In genomic region chr1:52836035-52836434, GRCh38 we compare ENCODE assay signal across 23 cellular contexts. TPM values are rescaled to one million over a fixed set of nuclear protein-coding genes. Genes with fewer than 3 reads are reported as not detected.
DNase-seq lines count a peak whose midpoint lies in the region; FAIRE-seq and TF ChIP-seq lines count a peak whose summit lies in the region.
"Had no signal": no experiment of that assay in that cellular context is flagged by ENCODE, and none has a peak within 500 bp of the region (broad histone marks: within the 10 kb centered on the region; RNA-seq: fewer than 3 reads in every experiment).

No MANE protein-coding gene starts in this region.

- H4K20me1 ChIP-seq in H1 (replicated peaks in 1 of 2; ENCODE audit: control insufficient read depth in 1 of 2, insufficient read depth in 2 of 2, low read length in 2 of 2), result no peaks in the 10 kb centered on the region
- H4K20me1 ChIP-seq in PC-9 (ENCODE audit: insufficient read depth), result no peaks in the 10 kb centered on the region; the same call in 1 of the 2 replicates
- H4K20me1 ChIP-seq: BLaER1 treated with 17β-estradiol and CSF1 and Interleukin-3, amounts not matched to agents 10 nM and 100 nM had no signal

- no peaks in the 10 kb centered on the region for H3K36me3 ChIP-seq in H7 (replicated peaks; ENCODE audit: control insufficient read depth, insufficient read depth, low read length)
- H3K36me3 ChIP-seq in HUES64 (ENCODE audit: insufficient read depth, low read length), result no peaks in the 10 kb centered on the region
- H3K36me3 ChIP-seq in H1 (ENCODE audit: control insufficient read depth in 2 of 4, insufficient read depth in 4 of 4, low read length in 3 of 4), result no peaks in the 10 kb centered on the region
- no peaks in the 10 kb centered on the region for H3K36me3 ChIP-seq in PC-9 (ENCODE audit: low read depth)
- H3K36me3 ChIP-seq: BLaER1 treated with 17β-estradiol and CSF1 and Interleukin-3, amounts not matched to agents 10 nM and 100 nM had no signal

- WGBS in HUES64, result 27% methylated on average over 3 of the region's 3 CpGs
- 41% methylated on average over 3 of the region's 3 CpGs; no CpG with 5 or more reads in 1 of the 2 experiments for WGBS in H1 (ENCODE audit: extremely low coverage in 1 of 2, insufficient coverage in 1 of 2, insufficient read length in 1 of 2, insufficient replicate concordance in 2 of 2, low coverage in 1 of 2, low lambda C conversion rate in 2 of 2, missing lambda C conversion rate in 1 of 2), 2 experiments

- POLR2A ChIA-PET in H1 (lab: Charles Lee; ENCODE audit: partially characterized antibody), result interaction anchor here (1.4 kb wide), 1 partner anchor 42 kb away, joined by 3 read pairs; no protein-coding TSS in a partner anchor
- POLR2A ChIA-PET in PC-9 (lab: Charles Lee; ENCODE audit: unreplicated experiment), result no interaction called here

- H2AFZ ChIP-seq in H1 (ENCODE audit: low read length), result no peak overlapping the region
- H2AFZ ChIP-seq in PC-9, result no peak overlapping the region
- H2AFZ ChIP-seq: GM23248 had no signal

- H3K4ac ChIP-seq in H1 (replicated peaks; ENCODE audit: insufficient read length, low read depth, low read length), result no peak overlapping the region

- no peaks in the 10 kb centered on the region for H3K23me2 ChIP-seq in H1 (ENCODE audit: low read depth, low read length)

- H3K56ac ChIP-seq in H1 (replicated peaks; ENCODE audit: insufficient read length, low read depth, low read length), result no peak overlapping the region

- TF ChIP-seq RAD21 in H1 (IDR thresholded peaks at IDR 0.05 in 1 of 2, conservative IDR thresholded peaks at IDR 0.05 in 1 of 2; ENCODE audit: low read depth in 2 of 2, low read length in 2 of 2), result no peak

- no peaks in the 10 kb centered on the region for H3K79me1 ChIP-seq in H1 (ENCODE audit: low read depth, low read length)

- intact Hi-C loops in PC-9 (cut with micrococcal nuclease; ENCODE audit: unreplicated experiment), result no loop called here
- intact Hi-C loops in Calu3 (cut with micrococcal nuclease; ENCODE audit: unreplicated experiment), result no loop called here

- no peak overlapping the region for H3K14ac ChIP-seq in H1 (ENCODE audit: insufficient read length)

- H3K36me3 Mint-ChIP-seq in Calu3 (ENCODE audit: insufficient read depth, unreplicated experiment), result no peaks in the 10 kb centered on the region
- H3K36me3 Mint-ChIP-seq: CD8-positive, alpha-beta T cell; IgD-negative memory B cell had no signal

- TF ChIP-seq CTCF in H1 (IDR thresholded peaks at IDR 0.05; ENCODE audit: control extremely low read depth in 1 of 3, insufficient read depth in 1 of 3, low read depth in 1 of 3, low read length in 3 of 3) (no peak), PC-9 (conservative IDR thresholded peaks at IDR 0.05) (no peak), Calu3 (IDR thresholded peaks at IDR 0.05; ENCODE audit: unreplicated experiment) (no peak)

- H3K4me2 ChIP-seq in H1 (ENCODE audit: insufficient read depth in 1 of 2, low read depth in 2 of 2, low read length in 2 of 2) (peak overlapping the region in 1 of 2 experiments; percentile 5; a peak in 1 of 4 replicates), PC-9 (no peak overlapping the region)
- H3K4me2 ChIP-seq: BLaER1 treated with 17β-estradiol and CSF1 and Interleukin-3, amounts not matched to agents 10 nM and 100 nM had no signal

- H3K4me3 Mint-ChIP-seq in Calu3 (ENCODE audit: low read depth, unreplicated experiment), result no peak overlapping the region
- H3K4me3 Mint-ChIP-seq: B cell; CD8-positive, alpha-beta T cell; H9; IgD-negative memory B cell had no signal

- H3K4me3 ChIP-seq in H7 (ENCODE audit: insufficient read depth, low read depth, low read length), result no peak overlapping the region
- peak overlapping the region; percentile 10; the same call in 1 of the 2 replicates for H3K4me3 ChIP-seq in HUES64 (ENCODE audit: low read length)
- H3K4me3 ChIP-seq in H1 (ENCODE audit: extremely low read depth in 1 of 4, insufficient read depth in 2 of 4, low read depth in 3 of 4, low read length in 4 of 4), result no peak overlapping the region
- H3K4me3 ChIP-seq in PC-9, result no peak overlapping the region
- H3K4me3 ChIP-seq: BLaER1 treated with 17β-estradiol and CSF1 and Interleukin-3, amounts not matched to agents 10 nM and 100 nM; GM23248 had no signal

- no peaks in the 10 kb centered on the region for H3K9me3 Mint-ChIP-seq in Calu3 (ENCODE audit: low read depth, unreplicated experiment)
- H3K9me3 Mint-ChIP-seq: CD8-positive, alpha-beta T cell; H9; IgD-negative memory B cell had no signal

- CTCF ChIA-PET in H1 (lab: Charles Lee; ENCODE audit: partially characterized antibody) (interaction anchor here (0.6 to 1.5 kb wide), 3 partner anchors 10 to 89 kb away, joined by 3 to 7 read pairs (median 3); no protein-coding TSS in a partner anchor), PC-9 (lab: Charles Lee) (no interaction called here), Calu3 (lab: Charles Lee) (no interaction called here)

- H3K9ac ChIP-seq in HUES64 (ENCODE audit: low read depth, low read length), result 0 out of 2 replicates have a peak overlapping the region, but pooled peaks have one; percentile 13
- no peak overlapping the region for H3K9ac ChIP-seq in H1 (replicated peaks in 1 of 4; ENCODE audit: extremely low read depth in 1 of 4, low read depth in 3 of 4, low read length in 3 of 4)
- H3K9ac ChIP-seq: BLaER1 treated with 17β-estradiol and CSF1 and Interleukin-3, amounts not matched to agents 10 nM and 100 nM; GM23248 had no signal

- no peak overlapping the region for H3K18ac ChIP-seq in H1 (ENCODE audit: extremely low read depth, low read length)

- no peaks in the 10 kb centered on the region for H3K79me2 ChIP-seq in H1 (ENCODE audit: control insufficient read depth in 1 of 2, insufficient read depth in 2 of 2, low read length in 2 of 2)
- no peaks in the 10 kb centered on the region for H3K79me2 ChIP-seq in PC-9 (ENCODE audit: low read depth)

- peak overlapping the region; percentile 28 for H4K5ac ChIP-seq in H1 (ENCODE audit: insufficient read length, low read depth, low read length)

- 0 out of 2 replicates have a peak overlapping the region, but pooled peaks have one; percentile 60 for H2BK5ac ChIP-seq in H1 (ENCODE audit: low read depth, low read length)

- peaks cover 16% of the 10 kb centered on the region for H3F3A ChIP-seq in PC-9 (ENCODE audit: insufficient read depth, low read depth)

- no peak overlapping the region; the same call in 1 of the 2 replicates for H4K8ac ChIP-seq in H1 (ENCODE audit: extremely low read depth, insufficient read depth, low read length)

- H3K9me3 ChIP-seq in HUES64 (ENCODE audit: insufficient read depth, low read depth, low read length) (no peaks in the 10 kb centered on the region), H1 (ENCODE audit: insufficient read depth in 2 of 2, low read depth in 1 of 2, low read length in 1 of 2) (no peaks in the 10 kb centered on the region), PC-9 (ENCODE audit: insufficient read depth, low read depth) (no peaks in the 10 kb centered on the region)
- H3K9me3 ChIP-seq: BLaER1 treated with 17β-estradiol and CSF1 and Interleukin-3, amounts not matched to agents 10 nM and 100 nM had no signal

- H2AK5ac ChIP-seq in H1 (ENCODE audit: low read depth, low read length), result no peak overlapping the region

- H3K27ac ChIP-seq in HUES64 (ENCODE audit: low read depth, low read length) (peak overlapping the region; percentile 50; the same call in 1 of the 2 replicates), H1 (ENCODE audit: low read depth, low read length) (no peak overlapping the region), PC-9 (no peak overlapping the region)
- H3K27ac ChIP-seq: BLaER1 treated with 17β-estradiol and CSF1 and Interleukin-3, amounts not matched to agents 10 nM and 100 nM; GM23248 had no signal

- FAIRE-seq in H1 (lab: Jason Lieb, UNC) (peak; percentile 55), urothelium cell line (lab: Jason Lieb, UNC) (no peak)
- FAIRE-seq: G401.6, GM12891, GM19239, HepG2 had no signal

- TF ChIP-seq POLR2A in H1 (IDR thresholded peaks at IDR 0.05; ENCODE audit: control extremely low read depth in 1 of 2, low read depth in 2 of 2, low read length in 2 of 2), result no peak

- H3K4me1 ChIP-seq in HUES64 (ENCODE audit: insufficient read depth, low read length), result peaks cover 9% of the 10 kb centered on the region
- H3K4me1 ChIP-seq in H1 (replicated peaks in 1 of 4; ENCODE audit: control insufficient read depth in 3 of 4, insufficient read depth in 4 of 4, low read length in 3 of 4), result peaks cover 0 to 8% (median 2%) of the 10 kb centered on the region in 4 experiments; a peak in 5 of 7 replicates
- peaks cover 6% of the 10 kb centered on the region for H3K4me1 ChIP-seq in PC-9 (replicated peaks; ENCODE audit: insufficient read depth)
- H3K4me1 ChIP-seq: BLaER1 treated with 17β-estradiol and CSF1 and Interleukin-3, amounts not matched to agents 10 nM and 100 nM had no signal

- H3K27me3 ChIP-seq in H7 (ENCODE audit: control insufficient read depth, insufficient read depth, low read length) (no peaks in the 10 kb centered on the region), HUES64 (ENCODE audit: insufficient read depth, low read length) (0 out of 2 replicates have a peak, but pooled peaks cover 1% of the 10 kb centered on the region), H1 (replicated peaks in 1 of 4; ENCODE audit: control insufficient read depth in 3 of 4, extremely low read depth in 1 of 4, insufficient read depth in 3 of 4, low read length in 3 of 4) (no peaks in the 10 kb centered on the region; a peak in 1 of 7 replicates), PC-9 (ENCODE audit: insufficient read depth, low read depth) (no peaks in the 10 kb centered on the region)

- H2BK20ac ChIP-seq in H1 (ENCODE audit: low read length), result no peak overlapping the region

- peak; percentile 28 for DNase-seq in H7
- no peak for DNase-seq in H1 (ENCODE audit: low read depth in 1 of 2, low spot score in 2 of 2)
- no peak for DNase-seq in PC-9
- no peak for DNase-seq in Calu3
- no peak for DNase-seq in urothelium cell line (ENCODE audit: low spot score)
- DNase-seq in activated CD4-positive, alpha-beta T cell treated with anti-CD3 and anti-CD28 coated beads for 48 hours, result no peak
- DNase-seq: CD8-positive, alpha-beta T cell; DMS 273 treated with DMSO at 0.1 percent for 48 hours; DMS53; DND-41; EL; GM23248; H9; KBM-7 had no signal

- H2BK15ac ChIP-seq in H1 (ENCODE audit: low read length), result no peak overlapping the region

- no peak for TF ChIP-seq EP300 in H1 (IDR thresholded peaks at IDR 0.05; ENCODE audit: borderline replicate concordance in 1 of 2, low read depth in 2 of 2, low read length in 2 of 2)

- H3K9me2 ChIP-seq in PC-9 (ENCODE audit: insufficient read depth), result no peaks in the 10 kb centered on the region

- no peak overlapping the region for H2BK12ac ChIP-seq in H1 (ENCODE audit: low read depth, low read length)

- BruUV-seq in PC-9 (replicated peaks; lab: Mats Ljungman, UMichigan) (no TSS peak), Calu3 (replicated peaks; lab: Mats Ljungman, UMichigan) (no TSS peak)

- H3K27ac Mint-ChIP-seq in Calu3 (ENCODE audit: unreplicated experiment), result no peak overlapping the region
- H3K27ac Mint-ChIP-seq: B cell; CD8-positive, alpha-beta T cell; IgD-negative memory B cell had no signal

- H4K91ac ChIP-seq in H1 (replicated peaks; ENCODE audit: insufficient read length, low read length), result peak overlapping the region; percentile 34

- H3K23ac ChIP-seq in H1 (ENCODE audit: insufficient read length), result no peak overlapping the region

- no peaks in the 10 kb centered on the region for H3K27me3 Mint-ChIP-seq in Calu3 (ENCODE audit: unreplicated experiment)

- H2BK120ac ChIP-seq in H1 (replicated peaks; ENCODE audit: low read depth, low read length), result no peak overlapping the region

- no peaks in the 10 kb centered on the region for H3K4me1 Mint-ChIP-seq in Calu3 (ENCODE audit: low read depth, unreplicated experiment)
- H3K4me1 Mint-ChIP-seq: B cell, IgD-negative memory B cell had no signal

RNA-seq across cellular contexts. Expression of gene ZYG11A, which starts 6.5 kb away (rescaled TPM):
- total RNA-seq in H7 (2014; rRNA removed; shearing (Covaris generic)), result 6.8 and 14.0 TPM in 2 replicates
- 0.45 TPM for polyA plus RNA-seq in HUES64 (2013, experiment 1 of 2)
- 0.70 TPM for polyA plus RNA-seq in HUES64 (2013, experiment 2 of 2)
- 2.1 and 2.6 TPM in 2 replicates for total RNA-seq in H1 (2021; fragmentation: NEBNext Ultra II Directional; extraction: Animal tissue kit (Norgen Biotek cat#: 25700))
- polyA plus RNA-seq in H1 (2011; rRNA removed), result 0.77 and 0.89 TPM in 2 replicates
- polyA plus RNA-seq in H1 (2011; cell fraction: cytosol; rRNA removed), result 1.0 TPM
- 2.1 TPM for polyA plus RNA-seq in H1 (2011; cell fraction: nucleus; rRNA removed)
- polyA plus RNA-seq in H1 (2012, experiment 1 of 2), result 0.98 to 1.1 TPM (median 1.0 TPM) in 4 replicates
- 0.20 TPM for polyA plus RNA-seq in H1 (2012, experiment 2 of 2)
- polyA plus RNA-seq in H1 (2013, experiment 1 of 2), result 1.2 TPM
- 1.2 TPM for polyA plus RNA-seq in H1 (2013, experiment 2 of 2)
- polyA minus RNA-seq in H1 (2011; rRNA and poly(A)+ RNA removed), result 4.3 and 5.1 TPM in 2 replicates
- polyA minus RNA-seq in H1 (2011; cell fraction: cytosol; rRNA and poly(A)+ RNA removed), result 2.2 TPM
- polyA minus RNA-seq in H1 (2011; cell fraction: nucleus; rRNA and poly(A)+ RNA removed), result 5.8 TPM
- total RNA-seq in PC-9 (2021) (9.7 and 11.5 TPM in 2 replicates), Calu3 (2022) (not detected in 2 replicates)
- total RNA-seq: GM23248, HepG2, HT-29 had no signal
- polyA plus RNA-seq: HepG2 had no signal
